27 cellular contexts compared by ENCODE assay signal in the genomic region with DNA sequence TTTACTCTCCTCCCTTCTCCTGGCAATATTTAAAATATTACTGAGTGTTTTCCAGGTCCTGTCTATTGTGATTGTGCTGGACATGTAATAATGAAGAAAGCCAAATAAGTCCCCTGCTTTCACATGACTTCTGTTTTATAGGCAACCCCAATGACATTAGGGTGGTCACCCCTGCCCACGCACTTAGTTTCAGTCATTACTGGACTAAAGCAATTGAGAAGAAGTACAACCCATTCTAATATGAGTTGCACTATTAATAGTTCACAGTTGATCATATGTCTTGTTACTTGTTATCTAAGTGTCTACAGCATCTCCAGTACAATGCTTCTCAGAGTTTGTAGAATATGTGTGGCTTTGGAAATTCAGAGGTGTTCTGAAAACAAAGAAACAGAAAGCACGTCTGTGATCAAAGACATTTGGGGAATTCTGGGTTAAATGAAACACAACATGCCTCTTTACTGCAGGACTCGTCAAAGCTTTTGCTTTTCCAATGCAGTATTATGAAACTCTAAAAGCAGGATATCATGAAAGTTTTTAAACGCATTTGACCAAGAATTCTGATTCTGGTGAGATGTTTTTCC.
"Had no signal": no experiment of that assay in that cellular context is flagged by ENCODE, and none has a peak within 500 bp of the region (broad histone marks: within the 10 kb centered on the region; RNA-seq: fewer than 3 reads in every experiment).

No MANE protein-coding gene starts in this region.

- H3K4me1 ChIP-seq: breast epithelium, prostate gland, testis, transverse colon had no signal

- FAIRE-seq: kidney, urothelium cell line had no signal

- DNase-seq: activated CD4-positive, alpha-beta T cell treated with anti-CD3 and anti-CD28 coated beads for 36 hours; activated CD4-positive, CD25-positive, alpha-beta regulatory T cell; activated CD8-positive, alpha-beta memory T cell treated with anti-CD3 and anti-CD28 coated beads, Interleukin-2, amount 10 ng/mL, durations not matched to agents 7 days and 5 days; activated CD8-positive, alpha-beta T cell treated with anti-CD3 and anti-CD28 coated beads, Interleukin-2, amount 10 ng/mL, durations not matched to agents 7 days and 5 days; activated T-cell treated with anti-CD3 and anti-CD28 coated beads, Interleukin-2, amount 50 U/mL, for 48 hours; endodermal cell; foreskin fibroblast; head of caudate nucleus; hippocampal formation; immature natural killer cell; kidney; naive B cell; nephron progenitor cell; retina; stimulated activated CD4-positive, alpha-beta T cell treated with anti-CD3 and anti-CD28 coated beads, Interleukin-12 subunit alpha, Interleukin-12 subunit beta, amount 100 ng/mL, for 4 hours; stimulated activated CD4-positive, alpha-beta T cell treated with anti-CD3 and anti-CD28 coated beads, Interleukin-4, amount 100 ng/mL, for 1 hour; stimulated activated naive CD8-positive, alpha-beta T cell treated with anti-CD3 and anti-CD28 coated beads, Interleukin-15, Interleukin-2, amounts not matched to agents 100 U/mL and 50 U/mL, for 24 hours; testis; transverse colon had no signal

- H3K36me3 ChIP-seq: breast epithelium, neutrophil, prostate gland, transverse colon had no signal

- H3K27me3 ChIP-seq: breast epithelium, neutrophil, testis, transverse colon had no signal

- H3K9me3 ChIP-seq: neutrophil, prostate gland, testis had no signal

- H3K27ac ChIP-seq: breast epithelium, neutrophil, prostate gland, skin epidermis, testis, transverse colon had no signal

- H3K4me3 ChIP-seq: breast epithelium, prostate gland, skin epidermis, testis, transverse colon had no signal

- ATAC-seq: activated CD4-positive, alpha-beta T cell treated with anti-CD3 and anti-CD28 coated beads for 36 hours; activated CD8-positive, alpha-beta memory T cell treated with anti-CD3 and anti-CD28 coated beads, Interleukin-2, amount 10 ng/mL, durations not matched to agents 7 days and 5 days; activated CD8-positive, alpha-beta T cell treated with anti-CD3 and anti-CD28 coated beads, Interleukin-2, amount 10 ng/mL, durations not matched to agents 7 days and 5 days; activated naive CD4-positive, alpha-beta T cell treated with anti-CD3 and anti-CD28 coated beads, Interleukin-2, amount 50 U/mL, for 72 hours; esophagus mucosa; sciatic nerve; stimulated activated naive CD8-positive, alpha-beta T cell treated with anti-CD3 and anti-CD28 coated beads, Interleukin-15, Interleukin-2, amounts not matched to agents 100 U/mL and 50 U/mL, for 24 hours had no signal
